ENCODE assay signal across 27 cellular contexts in the genomic region with DNA sequence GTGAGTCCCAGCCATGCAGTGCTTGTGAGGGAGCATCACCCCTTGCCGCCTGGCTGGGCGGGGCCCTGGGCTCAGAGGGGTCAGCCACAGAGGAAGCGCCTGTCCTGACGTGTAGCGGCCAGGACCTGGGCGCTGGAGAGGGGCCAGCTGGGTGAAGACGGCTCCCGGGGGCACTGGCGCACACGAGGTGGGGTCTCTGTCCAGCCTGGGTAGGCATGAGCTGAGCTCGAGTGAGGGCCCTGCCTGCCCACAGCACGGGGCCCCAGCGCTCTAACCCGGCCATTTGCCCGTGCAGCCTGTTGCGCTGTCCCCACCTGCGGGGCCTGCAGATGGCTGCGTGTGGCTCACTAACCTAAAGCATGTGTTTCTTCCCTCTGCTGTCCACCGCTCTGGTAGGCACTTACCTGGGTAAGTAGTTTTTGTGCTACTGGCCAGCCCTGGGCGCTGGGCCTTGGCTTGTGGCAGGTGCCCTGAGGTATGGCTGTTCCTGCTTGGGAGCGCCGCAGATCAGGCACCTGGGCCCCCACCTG. TPM values are rescaled to one million over a fixed set of nuclear protein-coding genes. Genes with fewer than 3 reads are reported as not detected.
DNase-seq lines count a peak whose midpoint lies in the region; ATAC-seq, FAIRE-seq and TF ChIP-seq lines count a peak whose summit lies in the region.
"Had no signal": no experiment of that assay in that cellular context is flagged by ENCODE, and none has a peak within 500 bp of the region (broad histone marks: within the 10 kb centered on the region; RNA-seq: fewer than 3 reads in every experiment).

No MANE protein-coding gene starts in this region.

- H3K4me1 ChIP-seq in left ventricle myocardium inferior (peaks cover 87% of the 10 kb centered on the region), K562 (replicated peaks in 1 of 2; ENCODE audit: control insufficient read depth in 2 of 2, insufficient read depth in 2 of 2, low read length in 2 of 2) (peaks cover 0 to 55% of the 10 kb centered on the region in 2 experiments; a peak in 2 of 5 replicates), tibial nerve (peaks cover 0 to 50% (median 14%) of the 10 kb centered on the region in 4 donors)

- H4K20me1 ChIP-seq in K562 (replicated peaks; ENCODE audit: control insufficient read depth, insufficient read depth, low read length), result no peaks in the 10 kb centered on the region; the same call in 1 of the 2 replicates

- no peaks in the 10 kb centered on the region for H3K9me3 ChIP-seq in left ventricle myocardium inferior (replicated peaks)
- no peaks in the 10 kb centered on the region for H3K9me3 ChIP-seq in K562 (replicated peaks; ENCODE audit: control insufficient read depth, insufficient read depth, low read depth, low read length)
- H3K9me3 ChIP-seq in tibial nerve, result no peaks in the 10 kb centered on the region
- no peaks in the 10 kb centered on the region for H3K9me3 ChIP-seq in T-helper 17 cell (ENCODE audit: control insufficient read depth, low read length, poor library complexity, severe bottlenecking)
- H3K9me3 ChIP-seq: sigmoid colon, testis had no signal

- no peaks in the 10 kb centered on the region for H3K27me3 Mint-ChIP-seq in T-helper 17 cell
- H3K27me3 Mint-ChIP-seq: B cell had no signal

- H3K9ac ChIP-seq in K562 (ENCODE audit: insufficient read depth in 1 of 2, low read depth in 2 of 2, low read length in 2 of 2), result no peak overlapping the region
- H3K9ac ChIP-seq: parathyroid adenoma had no signal

- intact Hi-C loops in left ventricle myocardium inferior (cut with micrococcal nuclease), result no loop called here
- intact Hi-C loops in cardiac septum (cut with DNase I), result no loop called here
- intact Hi-C loops in K562 (cut with micrococcal nuclease), result no loop called here

- POLR2A ChIA-PET in K562 (lab: Yijun Ruan, JAX), result interaction anchor here (0.6 kb wide), 1 partner anchor 1819 kb away, joined by 3 read pairs; no protein-coding TSS in a partner anchor

- no peak for TF ChIP-seq POLR2A in K562 (conservative IDR thresholded peaks at IDR 0.05)
- no peak for TF ChIP-seq POLR2A in tibial nerve (IDR thresholded peaks at IDR 0.05)

- H2AFZ ChIP-seq in K562 (ENCODE audit: low read depth, low read length), result no peak overlapping the region
- H2AFZ ChIP-seq: parathyroid adenoma had no signal

- no peak for TF ChIP-seq EP300 in K562 (IDR thresholded peaks at IDR 0.05; ENCODE audit: low read length)
- TF ChIP-seq EP300 in tibial nerve (IDR thresholded peaks at IDR 0.05), result no peak

- H3K27ac ChIP-seq in left ventricle myocardium inferior (replicated peaks) (peak overlapping the region; percentile 100), K562 (ENCODE audit: extremely low read depth, low read depth, low read length) (no peak overlapping the region), tibial nerve (peak overlapping the region; percentile 26 to 86 (median 60))
- H3K27ac ChIP-seq: parathyroid adenoma, testis had no signal

- peak overlapping the region; percentile 92 for H3K4me3 ChIP-seq in left ventricle myocardium inferior
- H3K4me3 ChIP-seq in K562, result no peak overlapping the region
- no peak overlapping the region for H3K4me3 ChIP-seq in tibial nerve
- H3K4me3 ChIP-seq: sigmoid colon, testis had no signal

- no peak for TF ChIP-seq RAD21 in K562 (CRISPR knock-in tag; conservative IDR thresholded peaks at IDR 0.05 in 1 of 2, IDR thresholded peaks at IDR 0.05 in 1 of 2)

- DNase-seq in left ventricle myocardium inferior (no peak), cardiac septum (ENCODE audit: low spot score) (no peak), K562 (ENCODE audit: extremely low read depth in 1 of 4, low spot score in 3 of 4) (no peak), left lobe of liver (ENCODE audit: low spot score) (no peak), tibial nerve (ENCODE audit: low spot score in 2 of 2) (no peak), mucosa of gallbladder (ENCODE audit: low spot score) (no peak), NCI-H524 treated with DMSO at 0.1 percent for 48 hours (lab: John Stamatoyannopoulos, UW) (no peak), T-helper 17 cell (no peak)
- DNase-seq: activated CD4-positive, alpha-beta T cell treated with anti-CD3 and anti-CD28 coated beads, Interleukin-2, amount 50 U/mL, for 48 hours; activated CD8-positive, alpha-beta memory T cell treated with anti-CD3 and anti-CD28 coated beads, Interleukin-2, amount 50 U/mL, for 4 hours; activated naive CD4-positive, alpha-beta T cell treated with anti-CD3 and anti-CD28 coated beads, Interleukin-2, amount 50 U/mL, for 16 hours; amniotic stem cell; COR-L47; GF-D8; NCI-H524; sigmoid colon; stimulated activated CD4-positive, alpha-beta T cell treated with anti-CD3 and anti-CD28 coated beads, Interleukin-15, amount 100 ng/mL, for 24 hours; stimulated activated naive CD4-positive, alpha-beta T cell; T-helper 1 cell; testis had no signal

- CTCF ChIA-PET in K562 (lab: Yijun Ruan, JAX; ENCODE audit: low intra/inter-chr PET ratio), result no interaction called here

- FAIRE-seq in K562 (lab: Jason Lieb, UNC), result no peak
- FAIRE-seq: endometrium, GM19239, keratinocyte had no signal

- BruUV-seq in K562 (replicated peaks; lab: Mats Ljungman, UMichigan), result TSS peak; percentile 38

- no peaks in the 10 kb centered on the region for H3K9me1 ChIP-seq in K562 (ENCODE audit: control insufficient read depth, insufficient read depth, low read length)

- no peak overlapping the region for H3K4me2 ChIP-seq in K562 (ENCODE audit: insufficient read depth, low read length)

- no peaks in the 10 kb centered on the region for H3K36me3 Mint-ChIP-seq in T-helper 17 cell (ENCODE audit: low read depth)

- ATAC-seq in K562, result no peak
- ATAC-seq in left lobe of liver, result peak; percentile 0
- ATAC-seq in T-helper 17 cell, result no peak

- peaks cover 34% of the 10 kb centered on the region for H3K36me3 ChIP-seq in left ventricle myocardium inferior
- peaks cover 58% of the 10 kb centered on the region; the same call in 2 of the 3 replicates for H3K36me3 ChIP-seq in K562 (ENCODE audit: control insufficient read depth, insufficient read depth, low read length)
- peaks cover 0 to 85% (median 4%) of the 10 kb centered on the region in 3 donors for H3K36me3 ChIP-seq in tibial nerve

- no peak for TF ChIP-seq CTCF in left ventricle myocardium inferior (IDR thresholded peaks at IDR 0.05; ENCODE audit: borderline replicate concordance)
- no peak for TF ChIP-seq CTCF in K562 (IDR thresholded peaks at IDR 0.05 in 2 of 3, conservative IDR thresholded peaks at IDR 0.05 in 1 of 3; ENCODE audit: insufficient read depth in 2 of 3, low read depth in 1 of 3, low read length in 3 of 3)
- TF ChIP-seq CTCF in tibial nerve (IDR thresholded peaks at IDR 0.05), result no peak

- no peaks in the 10 kb centered on the region for H3K79me2 ChIP-seq in K562 (ENCODE audit: control insufficient read depth, insufficient read depth, low read length)
- H3K79me2 ChIP-seq: parathyroid adenoma had no signal

- H3K27me3 ChIP-seq in left ventricle myocardium inferior (ENCODE audit: low read depth) (no peaks in the 10 kb centered on the region), K562 (ENCODE audit: control insufficient read depth in 2 of 2, insufficient read depth in 2 of 2, low read length in 2 of 2) (no peaks in the 10 kb centered on the region), tibial nerve (no peaks in the 10 kb centered on the region)
- H3K27me3 ChIP-seq: testis had no signal

- H3K4me1 Mint-ChIP-seq in T-helper 17 cell, result no peaks in the 10 kb centered on the region

- in situ Hi-C loops in K562 (cut with MboI), result no loop called here

- WGBS in K562 (ENCODE audit: insufficient coverage, low coverage, missing lambda C conversion rate), result 92% methylated on average over 10 of the region's 22 CpGs
- 79 to 84% methylated on average over 16 to 22 of the region's 22 CpGs for WGBS in tibial nerve, 2 donors

- H3K4me3 Mint-ChIP-seq in T-helper 17 cell, result no peak overlapping the region
- H3K4me3 Mint-ChIP-seq: B cell; dendritic cell treated with granulocyte-macrophage colony-stimulating factor and Interleukin-4, amounts not matched to agents 40 ng/mL and 50 ng/mL, for 4 days had no signal

- H3K27ac Mint-ChIP-seq in T-helper 17 cell, result no peak overlapping the region
- H3K27ac Mint-ChIP-seq: B cell; dendritic cell treated with granulocyte-macrophage colony-stimulating factor and Interleukin-4, amounts not matched to agents 40 ng/mL and 50 ng/mL, for 4 days had no signal

RNA-seq across cellular contexts. Expression of gene CRIP2, which starts 6.6 kb away (rescaled TPM):
- total RNA-seq in left ventricle myocardium inferior (1,068 TPM), cardiac septum (918 TPM), K562 (2014; rRNA removed) (1.7 and 2.0 TPM in 2 replicates), K562 (2014; rRNA removed; fragmentation: Illumina TruSeq; extraction: Trizol) (not detected in 2 replicates), K562 (2015; rRNA removed; fragmentation: Illumina TruSeq; extraction: Trizol) (0.33 and 0.34 TPM in 2 replicates), K562 (2021) (1.2 and 1.7 TPM in 2 replicates), left lobe of liver (23.8 TPM), tibial nerve (100 to 1,000 TPM; 161 to 268 (median 208) TPM), mucosa of gallbladder (130 TPM), T-helper 17 cell (10 to 100 TPM; 51.6 to 58.8 TPM)
- total RNA-seq in K562 (2011; cell fraction: chromatin; rRNA removed; ENCODE audit: low replicate concordance), result 2.6 TPM in 1 of 2 replicates, not detected in the other
- total RNA-seq in K562 (2011; cell fraction: nucleolus; rRNA removed), result 0.53 and 1.7 TPM in 2 replicates
- total RNA-seq in K562 (2011; cell fraction: nucleoplasm; rRNA removed), result 1.2 and 1.5 TPM in 2 replicates
- polyA plus RNA-seq in K562 (2011; rRNA removed) (1.0 and 2.2 TPM in 2 replicates), K562 (2014; fragmentation: Illumina TruSeq; extraction: Trizol) (0.18 and 0.51 TPM in 2 replicates), K562 (2014; fragmentation: Nextera tagmentation; extraction: Ambion mirVana) (under 1 TPM; 0.25 to 0.27 TPM), K562 (2014; rRNA removed) (0.16 and 1.2 TPM in 2 replicates)
- polyA plus RNA-seq in K562 (2011; cell fraction: cytosol; rRNA removed), result 4.4 and 9.0 TPM in 2 replicates
- 4.8 and 11.0 TPM in 2 replicates for polyA plus RNA-seq in K562 (2011; cell fraction: nucleus; rRNA removed)
- 1.4 and 1.9 TPM in 2 replicates for polyA plus RNA-seq in K562 (2012)
- polyA minus RNA-seq in K562 (2011; rRNA and poly(A)+ RNA removed), result 0.39 TPM in 1 of 2 replicates, not detected in the other
- 1.2 and 2.0 TPM in 2 replicates for polyA minus RNA-seq in K562 (2011; cell fraction: cytosol; rRNA and poly(A)+ RNA removed)
- 0.67 and 0.94 TPM in 2 replicates for polyA minus RNA-seq in K562 (2011; cell fraction: nucleus; rRNA and poly(A)+ RNA removed)

RNA-seq across cellular contexts. Expression of gene CRIP1, which starts 18.7 kb away (rescaled TPM):
- total RNA-seq in left ventricle myocardium inferior (65.9 TPM), cardiac septum (68.2 TPM), K562 (2014; rRNA removed) (not detected in 2 replicates), K562 (2014; rRNA removed; fragmentation: Illumina TruSeq; extraction: Trizol) (not detected in 2 replicates), K562 (2015; rRNA removed; fragmentation: Illumina TruSeq; extraction: Trizol) (not detected in 2 replicates), K562 (2021) (0.58 and 0.98 TPM in 2 replicates), left lobe of liver (3.2 TPM), tibial nerve (10 to 100 TPM; 26.4 to 77.8 (median 33.5) TPM), mucosa of gallbladder (35.7 TPM), T-helper 17 cell (100 to 1,000 TPM; 451 to 842 TPM)
- not detected in 2 replicates for total RNA-seq in K562 (2011; cell fraction: chromatin; rRNA removed; ENCODE audit: low replicate concordance)
- total RNA-seq in K562 (2011; cell fraction: nucleolus; rRNA removed), result not detected in 2 replicates
- 0.29 TPM in 1 of 2 replicates, not detected in the other for total RNA-seq in K562 (2011; cell fraction: nucleoplasm; rRNA removed)
- polyA plus RNA-seq in K562 (2011; rRNA removed) (0.14 and 0.23 TPM in 2 replicates), K562 (2014; fragmentation: Illumina TruSeq; extraction: Trizol) (not detected in 2 replicates), K562 (2014; fragmentation: Nextera tagmentation; extraction: Ambion mirVana) (not detected), K562 (2014; rRNA removed) (0.11 TPM in 1 of 2 replicates, not detected in the other)
- polyA plus RNA-seq in K562 (2011; cell fraction: cytosol; rRNA removed), result 0.31 and 0.46 TPM in 2 replicates
- polyA plus RNA-seq in K562 (2011; cell fraction: nucleus; rRNA removed), result 0.21 and 1.1 TPM in 2 replicates
- polyA plus RNA-seq in K562 (2012), result 0.72 TPM in 1 of 2 replicates, not detected in the other
- polyA minus RNA-seq in K562 (2011; rRNA and poly(A)+ RNA removed), result not detected in 2 replicates
- 3.2 and 9.9 TPM in 2 replicates for polyA minus RNA-seq in K562 (2011; cell fraction: cytosol; rRNA and poly(A)+ RNA removed)
- polyA minus RNA-seq in K562 (2011; cell fraction: nucleus; rRNA and poly(A)+ RNA removed), result 0.78 and 1.5 TPM in 2 replicates
- total RNA-seq: H4 had no signal

RNA-seq across cellular contexts. Expression of gene TEDC1, which starts 23.0 kb away (rescaled TPM):
- total RNA-seq in left ventricle myocardium inferior, result 4.0 TPM
- 3.8 TPM for total RNA-seq in cardiac septum
- 5.0 and 22.4 TPM in 2 replicates for total RNA-seq in K562 (2011; cell fraction: chromatin; rRNA removed; ENCODE audit: low replicate concordance)
- total RNA-seq in K562 (2011; cell fraction: nucleolus; rRNA removed), result 19.2 and 23.0 TPM in 2 replicates
- 7.6 and 10.1 TPM in 2 replicates for total RNA-seq in K562 (2011; cell fraction: nucleoplasm; rRNA removed)
- 26.4 and 28.3 TPM in 2 replicates for total RNA-seq in K562 (2014; rRNA removed)
- total RNA-seq in K562 (2014; rRNA removed; fragmentation: Illumina TruSeq; extraction: Trizol), result 0.64 and 0.84 TPM in 2 replicates
- total RNA-seq in K562 (2015; rRNA removed; fragmentation: Illumina TruSeq; extraction: Trizol), result 6.6 and 8.8 TPM in 2 replicates
- total RNA-seq in K562 (2021), result 20.1 and 25.7 TPM in 2 replicates
- 5.9 and 6.6 TPM in 2 replicates for polyA plus RNA-seq in K562 (2011; rRNA removed)
- polyA plus RNA-seq in K562 (2011; cell fraction: cytosol; rRNA removed), result 7.3 and 21.3 TPM in 2 replicates
- polyA plus RNA-seq in K562 (2011; cell fraction: nucleus; rRNA removed), result 19.1 and 36.6 TPM in 2 replicates
- 12.3 and 15.1 TPM in 2 replicates for polyA plus RNA-seq in K562 (2012)
- polyA plus RNA-seq in K562 (2014; fragmentation: Illumina TruSeq; extraction: Trizol), result 1.2 and 6.8 TPM in 2 replicates
- polyA plus RNA-seq in K562 (2014; fragmentation: Nextera tagmentation; extraction: Ambion mirVana), result under 1 TPM; 0.21 to 0.25 TPM
- 18.9 and 19.4 TPM in 2 replicates for polyA plus RNA-seq in K562 (2014; rRNA removed)
- 0.99 and 1.6 TPM in 2 replicates for polyA minus RNA-seq in K562 (2011; rRNA and poly(A)+ RNA removed)
- 7.5 and 8.6 TPM in 2 replicates for polyA minus RNA-seq in K562 (2011; cell fraction: cytosol; rRNA and poly(A)+ RNA removed)
- polyA minus RNA-seq in K562 (2011; cell fraction: nucleus; rRNA and poly(A)+ RNA removed), result 10.3 and 11.8 TPM in 2 replicates
- total RNA-seq in left lobe of liver, result 10.6 TPM
- 10 to 100 TPM in 3 of 4 donors, 1 to 10 TPM in 1; 5.5 to 20.4 (median 14.2) TPM for total RNA-seq in tibial nerve
- 10.8 TPM for total RNA-seq in mucosa of gallbladder
- total RNA-seq in T-helper 17 cell, result 100 to 1,000 TPM; 141 to 361 TPM

RNA-seq across cellular contexts. Expression of gene MTA1, which starts 48.4 kb away (rescaled TPM):
- 192 TPM for total RNA-seq in left ventricle myocardium inferior
- 140 TPM for total RNA-seq in cardiac septum
- 154 and 390 TPM in 2 replicates for total RNA-seq in K562 (2011; cell fraction: chromatin; rRNA removed; ENCODE audit: low replicate concordance)
- 257 and 271 TPM in 2 replicates for total RNA-seq in K562 (2011; cell fraction: nucleolus; rRNA removed)
- 138 and 156 TPM in 2 replicates for total RNA-seq in K562 (2011; cell fraction: nucleoplasm; rRNA removed)
- 48.1 and 61.0 TPM in 2 replicates for total RNA-seq in K562 (2014; rRNA removed)
- total RNA-seq in K562 (2014; rRNA removed; fragmentation: Illumina TruSeq; extraction: Trizol), result 11.6 and 12.2 TPM in 2 replicates
- 32.3 and 33.4 TPM in 2 replicates for total RNA-seq in K562 (2015; rRNA removed; fragmentation: Illumina TruSeq; extraction: Trizol)
- total RNA-seq in K562 (2021), result 107 and 118 TPM in 2 replicates
- 47.7 and 58.6 TPM in 2 replicates for polyA plus RNA-seq in K562 (2011; rRNA removed)
- polyA plus RNA-seq in K562 (2011; cell fraction: cytosol; rRNA removed), result 31.6 and 47.1 TPM in 2 replicates
- 383 and 622 TPM in 2 replicates for polyA plus RNA-seq in K562 (2011; cell fraction: nucleus; rRNA removed)
- 74.0 and 91.7 TPM in 2 replicates for polyA plus RNA-seq in K562 (2012)
- 29.5 and 45.4 TPM in 2 replicates for polyA plus RNA-seq in K562 (2014; fragmentation: Illumina TruSeq; extraction: Trizol)
- under 1 TPM; 0.13 to 0.14 TPM for polyA plus RNA-seq in K562 (2014; fragmentation: Nextera tagmentation; extraction: Ambion mirVana)
- polyA plus RNA-seq in K562 (2014; rRNA removed), result 90.0 and 103 TPM in 2 replicates
- polyA minus RNA-seq in K562 (2011; rRNA and poly(A)+ RNA removed), result 13.9 and 22.6 TPM in 2 replicates
- polyA minus RNA-seq in K562 (2011; cell fraction: cytosol; rRNA and poly(A)+ RNA removed), result 69.0 and 80.6 TPM in 2 replicates
- polyA minus RNA-seq in K562 (2011; cell fraction: nucleus; rRNA and poly(A)+ RNA removed), result 102 and 104 TPM in 2 replicates
- total RNA-seq in left lobe of liver, result 39.2 TPM
- 100 to 1,000 TPM in 1 of 4 donors, 10 to 100 TPM in 3; 67.5 to 213 (median 95.3) TPM for total RNA-seq in tibial nerve
- total RNA-seq in mucosa of gallbladder, result 111 TPM
- total RNA-seq in T-helper 17 cell, result 10 to 100 TPM; 99.0 to 99.7 TPM

RNA-seq across cellular contexts. Expression of gene TMEM121, which starts 58.4 kb away (rescaled TPM):
- total RNA-seq in left ventricle myocardium inferior (2.1 TPM), cardiac septum (1.3 TPM), K562 (2014; rRNA removed) (0.36 TPM in 1 of 2 replicates, not detected in the other), K562 (2014; rRNA removed; fragmentation: Illumina TruSeq; extraction: Trizol) (not detected in 2 replicates), K562 (2015; rRNA removed; fragmentation: Illumina TruSeq; extraction: Trizol) (not detected in 2 replicates), K562 (2021) (0.31 TPM in 1 of 2 replicates, not detected in the other), left lobe of liver (4.4 TPM), tibial nerve (10 to 100 TPM; 15.1 to 28.2 (median 20.1) TPM), mucosa of gallbladder (3.7 TPM), T-helper 17 cell (1 to 10 TPM in 1 of 2 donors, under 1 TPM in 1; 0.85 to 2.6 TPM)
- total RNA-seq in K562 (2011; cell fraction: chromatin; rRNA removed; ENCODE audit: low replicate concordance), result not detected in 2 replicates
- 0.39 TPM in 1 of 2 replicates, not detected in the other for total RNA-seq in K562 (2011; cell fraction: nucleolus; rRNA removed)
- not detected in 2 replicates for total RNA-seq in K562 (2011; cell fraction: nucleoplasm; rRNA removed)
- polyA plus RNA-seq in K562 (2011; rRNA removed) (0.09 TPM in 1 of 2 replicates, not detected in the other), K562 (2014; fragmentation: Illumina TruSeq; extraction: Trizol) (not detected in 2 replicates), K562 (2014; fragmentation: Nextera tagmentation; extraction: Ambion mirVana) (not detected), K562 (2014; rRNA removed) (not detected in 2 replicates)
- polyA plus RNA-seq in K562 (2011; cell fraction: cytosol; rRNA removed), result 0.04 and 0.55 TPM in 2 replicates
- polyA plus RNA-seq in K562 (2011; cell fraction: nucleus; rRNA removed), result 0.13 TPM in 1 of 2 replicates, not detected in the other
- polyA plus RNA-seq in K562 (2012), result 0.12 TPM in 1 of 2 replicates, not detected in the other
- not detected in 2 replicates for polyA minus RNA-seq in K562 (2011; rRNA and poly(A)+ RNA removed)
- not detected in 2 replicates for polyA minus RNA-seq in K562 (2011; cell fraction: cytosol; rRNA and poly(A)+ RNA removed)
- polyA minus RNA-seq in K562 (2011; cell fraction: nucleus; rRNA and poly(A)+ RNA removed), result 0.33 and 0.40 TPM in 2 replicates

Comparison
In these comparisons a context has a peak if more than half of its experiments do, and no peak if none do; other contexts are left out.
1. RNA of gene TEDC1, which starts 23.0 kb away (total RNA-seq): 141 to 361 TPM in T-helper 17 cell; 0.64 to 28.3 TPM in K562, 5.5 to 20.4 TPM in tibial nerve, 10.8 TPM in mucosa of gallbladder (single experiment), 10.6 TPM in left lobe of liver (single experiment), 4.0 TPM in left ventricle myocardium inferior (single experiment) and 3.8 TPM in cardiac septum (single experiment); every median in the first group is over 4 times any median in the second.